ENCODE assay signal across 8 cellular contexts in genomic region chrX:154805696-154806091, GRCh38. TPM values are rescaled to one million over a fixed set of nuclear protein-coding genes. Genes with fewer than 3 reads are reported as not detected.
DNase-seq lines count a peak whose midpoint lies in the region; ATAC-seq and TF ChIP-seq lines count a peak whose summit lies in the region.

No MANE protein-coding gene starts in this region.

- no peaks in the 10 kb centered on the region; the same call in 1 of the 2 replicates for H3K4me1 ChIP-seq in BE2C
- no peaks in the 10 kb centered on the region for H3K4me1 ChIP-seq in HUES48 (ENCODE audit: control insufficient read depth, insufficient read depth, low read length)
- peaks cover 0 to 1% of the 10 kb centered on the region in 2 donors for H3K4me1 ChIP-seq in aorta (ENCODE audit: control insufficient read depth in 1 of 2, insufficient read depth in 2 of 2, low read length in 2 of 2)

- WGBS in aorta, 2 donors: 1 to 44% methylated on average over 13 of the region's 13 CpGs

- H3K36me3 ChIP-seq in BE2C (no peaks in the 10 kb centered on the region), HUES48 (ENCODE audit: control insufficient read depth, insufficient read depth, low read length) (no peaks in the 10 kb centered on the region), brain microvascular endothelial cell (replicated peaks) (no peaks in the 10 kb centered on the region), aorta (ENCODE audit: control insufficient read depth in 1 of 2, insufficient read depth in 2 of 2, low read length in 1 of 2) (no peaks in the 10 kb centered on the region)

- peaks cover 10% of the 10 kb centered on the region for H3K4me1 Mint-ChIP-seq in memory B cell

- H3K27me3 ChIP-seq in BE2C: no peaks in the 10 kb centered on the region
- H3K27me3 ChIP-seq in HUES48 (ENCODE audit: control insufficient read depth, insufficient read depth, low read length): peaks cover 37% of the 10 kb centered on the region
- H3K27me3 ChIP-seq in brain microvascular endothelial cell (replicated peaks): no peaks in the 10 kb centered on the region
- no peaks in the 10 kb centered on the region for H3K27me3 ChIP-seq in aorta (ENCODE audit: control insufficient read depth in 1 of 2, insufficient read depth in 2 of 2, low read length in 1 of 2)

- DNase-seq in BE2C (no peak), brain microvascular endothelial cell (no peak), memory B cell (ENCODE audit: low spot score in 2 of 2) (no peak), aorta (no peak), globus pallidus (ENCODE audit: low spot score) (no peak), kidney glomerular epithelial cell (lab: John Stamatoyannopoulos, UW) (no peak), DMS79 treated with DMSO at 0.1 percent for 48 hours (lab: John Stamatoyannopoulos, UW) (no peak)

- H3K27ac ChIP-seq in HUES48 (ENCODE audit: low read depth, low read length): peak overlapping the region; percentile 9
- no peak overlapping the region for H3K27ac ChIP-seq in brain microvascular endothelial cell
- peak overlapping the region in 1 of 2 donors; percentile 68 for H3K27ac ChIP-seq in aorta (ENCODE audit: low read depth in 1 of 2, low read length in 2 of 2)

- peak overlapping the region; percentile 73 for H3K4me3 ChIP-seq in BE2C (ENCODE audit: low read depth, low read length)
- H3K4me3 ChIP-seq in HUES48 (ENCODE audit: low read depth, low read length): peak overlapping the region; percentile 71
- H3K4me3 ChIP-seq in brain microvascular endothelial cell (ENCODE audit: low read depth, low read length): peak overlapping the region; percentile 54
- peak overlapping the region; percentile 7 to 18 for H3K4me3 ChIP-seq in aorta (ENCODE audit: low read length in 2 of 2)

- intact Hi-C loops in aorta (cut with DNase I): no loop called here

- no peak for TF ChIP-seq CTCF in BE2C (IDR thresholded peaks at IDR 0.05; ENCODE audit: low read depth, low read length)
- TF ChIP-seq CTCF in brain microvascular endothelial cell (IDR thresholded peaks at IDR 0.05; ENCODE audit: low read depth, low read length, missing control alignments): no peak

- in situ Hi-C loops in brain microvascular endothelial cell (cut with HindIII; ENCODE audit: low pct_ligation_motif_present, low sequenced_read_pairs): no loop called here

- no peaks in the 10 kb centered on the region for H3K36me3 Mint-ChIP-seq in memory B cell

- peak overlapping the region; percentile 86 for H3K4me3 Mint-ChIP-seq in memory B cell

- no peak overlapping the region for H3K27ac Mint-ChIP-seq in memory B cell

- H3K9me3 ChIP-seq in BE2C (no peaks in the 10 kb centered on the region), HUES48 (ENCODE audit: control insufficient read depth, insufficient read depth, low read length) (peaks cover 41% of the 10 kb centered on the region), aorta (ENCODE audit: control insufficient read depth, low read length) (no peaks in the 10 kb centered on the region)

- H3K27me3 Mint-ChIP-seq in memory B cell: no peaks in the 10 kb centered on the region

- no peaks in the 10 kb centered on the region for H3K9me3 Mint-ChIP-seq in memory B cell

- no peak for ATAC-seq in memory B cell (ENCODE audit: low read depth)
- no peak for ATAC-seq in aorta (ENCODE audit: low FRiP score)

- peak overlapping the region; percentile 28; the same call in 1 of the 2 replicates for H3K9ac ChIP-seq in HUES48 (ENCODE audit: low read depth, low read length)

RNA-seq across cellular contexts. Expression of gene MPP1, which starts 0.4 kb away (rescaled TPM):
- polyA plus RNA-seq in BE2C (2012; ENCODE audit: insufficient read depth, insufficient read length, low read depth): 34.5 TPM
- total RNA-seq in aorta: 10 to 100 TPM; 37.4 to 45.7 TPM
- 10 to 100 TPM; 23.4 to 38.3 TPM for polyA plus RNA-seq in aorta

RNA-seq across cellular contexts. Expression of gene SMIM9, which starts 28.8 kb away (rescaled TPM):
- polyA plus RNA-seq in BE2C (2012; ENCODE audit: insufficient read depth, insufficient read length, low read depth): not detected
- total RNA-seq in aorta: under 1 TPM in 1 of 2 donors, not detected in 1; 0.39 TPM
- not detected for polyA plus RNA-seq in aorta

RNA-seq across cellular contexts. Expression of gene DKC1, which starts 43.0 kb away (rescaled TPM):
- polyA plus RNA-seq in BE2C (2012; ENCODE audit: insufficient read depth, insufficient read length, low read depth): 134 TPM
- total RNA-seq in aorta: 10 to 100 TPM; 25.2 to 29.8 TPM
- 10 to 100 TPM; 15.1 to 31.9 TPM for polyA plus RNA-seq in aorta

RNA-seq across cellular contexts. Expression of gene GAB3, which starts 54.8 kb away (rescaled TPM):
- polyA plus RNA-seq in BE2C (2012; ENCODE audit: insufficient read depth, insufficient read length, low read depth): 0.45 TPM
- total RNA-seq in aorta: 10 to 100 TPM in 1 of 2 donors, 1 to 10 TPM in 1; 5.2 to 12.8 TPM
- polyA plus RNA-seq in aorta: 1 to 10 TPM; 1.6 to 4.1 TPM

Comparison
In these comparisons a context has a peak if more than half of its experiments do, and no peak if none do; other contexts are left out.
1. H3K4me3 ChIP-seq: peak in every context shown above with its lines; median percentile 73 in BE2C; 71 in HUES48; 54 in brain microvascular endothelial cell; 12 in aorta.